Comparison of ENCODE assay signal across 27 cellular contexts in genomic region chr10:1942478-1942877, GRCh38.
A peak's percentile ranks its signal among the peaks of the same experiment; 100 is the strongest.
DNase-seq lines count a peak whose midpoint lies in the region; ATAC-seq and TF ChIP-seq lines count a peak whose summit lies in the region.
"Had no signal": no experiment of that assay in that cellular context is flagged by ENCODE, and none has a peak within 500 bp of the region (broad histone marks: within the 10 kb centered on the region; RNA-seq: fewer than 3 reads in every experiment).

No MANE protein-coding gene starts in this region.

- intact Hi-C loops in MCF 10A (cut with micrococcal nuclease): no loop called here

- H3K4me1 Mint-ChIP-seq in activated naive CD8-positive, alpha-beta T cell treated with anti-CD3 and anti-CD28 coated beads for 36 hours: peaks cover 30% of the 10 kb centered on the region
- H3K4me1 Mint-ChIP-seq in activated naive CD8-positive, alpha-beta T cell treated with anti-CD3 and anti-CD28 coated beads, Interleukin-2, amount 50 U/mL, for 24 hours: peaks cover 63% of the 10 kb centered on the region
- H3K4me1 Mint-ChIP-seq in activated naive CD8-positive, alpha-beta T cell treated with anti-CD3 and anti-CD28 coated beads, Interleukin-2, amount 10 ng/mL, durations not matched to agents 7 days and 5 days: peaks cover 18% of the 10 kb centered on the region
- no peaks in the 10 kb centered on the region for H3K4me1 Mint-ChIP-seq in MCF 10A (ENCODE audit: insufficient read depth, unreplicated experiment)

- peak overlapping the region; percentile 29 for H3K27ac Mint-ChIP-seq in activated naive CD8-positive, alpha-beta T cell treated with anti-CD3 and anti-CD28 coated beads for 36 hours
- H3K27ac Mint-ChIP-seq in activated naive CD8-positive, alpha-beta T cell treated with anti-CD3 and anti-CD28 coated beads, Interleukin-2, amount 50 U/mL, for 24 hours: no peak overlapping the region
- peak overlapping the region; percentile 24 for H3K27ac Mint-ChIP-seq in activated naive CD8-positive, alpha-beta T cell treated with anti-CD3 and anti-CD28 coated beads, Interleukin-2, amount 10 ng/mL, durations not matched to agents 7 days and 5 days
- no peak overlapping the region for H3K27ac Mint-ChIP-seq in MCF 10A (ENCODE audit: low read depth, unreplicated experiment)
- H3K27ac Mint-ChIP-seq: brain, memory B cell, T-helper 17 cell had no signal

- ATAC-seq in activated naive CD8-positive, alpha-beta T cell treated with anti-CD3 and anti-CD28 coated beads, Interleukin-2, amount 50 U/mL, for 24 hours: no peak
- peak; percentile 75 for ATAC-seq in GM19452 (IDR thresholded peaks at IDR 0.05; ENCODE audit: unreplicated experiment)
- ATAC-seq in activated naive CD8-positive, alpha-beta T cell treated with anti-CD3 and anti-CD28 coated beads, Interleukin-2, amount 10 ng/mL, durations not matched to agents 7 days and 5 days (ENCODE audit: low read depth): no peak
- ATAC-seq: activated CD4-positive, CD25-positive, alpha-beta regulatory T cell treated with anti-CD3 and anti-CD28 coated beads, Interleukin-2, amount 50 U/mL, for 24 hours; esophagus mucosa; K562; left lobe of liver; right cardiac atrium; T-helper 17 cell had no signal

- peaks cover 5% of the 10 kb centered on the region for H3K36me3 Mint-ChIP-seq in activated naive CD8-positive, alpha-beta T cell treated with anti-CD3 and anti-CD28 coated beads for 36 hours
- H3K36me3 Mint-ChIP-seq in activated naive CD8-positive, alpha-beta T cell treated with anti-CD3 and anti-CD28 coated beads, Interleukin-2, amount 50 U/mL, for 24 hours (ENCODE audit: low read depth): peaks cover 10% of the 10 kb centered on the region
- no peaks in the 10 kb centered on the region for H3K36me3 Mint-ChIP-seq in activated naive CD8-positive, alpha-beta T cell treated with anti-CD3 and anti-CD28 coated beads, Interleukin-2, amount 10 ng/mL, durations not matched to agents 7 days and 5 days
- peaks cover 12% of the 10 kb centered on the region for H3K36me3 Mint-ChIP-seq in MCF 10A (ENCODE audit: insufficient read depth, unreplicated experiment)
- H3K36me3 Mint-ChIP-seq: brain, memory B cell had no signal

- CTCF ChIA-PET in MCF 10A (lab: Yijun Ruan, JAX): no interaction called here

- DNase-seq in activated naive CD8-positive, alpha-beta T cell treated with anti-CD3 and anti-CD28 coated beads for 36 hours: no peak
- DNase-seq in activated naive CD8-positive, alpha-beta T cell treated with anti-CD3 and anti-CD28 coated beads, Interleukin-2, amount 50 U/mL, for 24 hours: no peak
- DNase-seq in activated naive CD8-positive, alpha-beta T cell treated with anti-CD3 and anti-CD28 coated beads, Interleukin-2, amount 10 ng/mL, durations not matched to agents 7 days and 5 days: no peak
- DNase-seq in MCF 10A (ENCODE audit: unreplicated experiment) (no peak), GDM1 (lab: John Stamatoyannopoulos, UW) (no peak), EL (no peak)
- DNase-seq: activated effector memory CD4-positive, alpha-beta T cell treated with Interleukin-2 at 50 U/mL for 16 hours; AML-193; amniotic stem cell; cerebellar nuclear complex; dermis blood vessel endothelial cell; glutamatergic neuron; GM23248; NCI-H1930; NCI-H510A treated with DMSO at 0.1 percent for 48 hours; posterior cingulate gyrus; right cardiac atrium; Right ventricle myocardium superior; stimulated activated naive CD4-positive, alpha-beta T cell treated with Interleukin-2 at 50 U/mL for 16 hours; T-helper 17 cell had no signal

- no peak overlapping the region for H3K4me3 Mint-ChIP-seq in activated naive CD8-positive, alpha-beta T cell treated with anti-CD3 and anti-CD28 coated beads for 36 hours
- no peak overlapping the region for H3K4me3 Mint-ChIP-seq in activated naive CD8-positive, alpha-beta T cell treated with anti-CD3 and anti-CD28 coated beads, Interleukin-2, amount 50 U/mL, for 24 hours
- no peak overlapping the region for H3K4me3 Mint-ChIP-seq in activated naive CD8-positive, alpha-beta T cell treated with anti-CD3 and anti-CD28 coated beads, Interleukin-2, amount 10 ng/mL, durations not matched to agents 7 days and 5 days
- no peak overlapping the region for H3K4me3 Mint-ChIP-seq in MCF 10A (ENCODE audit: unreplicated experiment)
- H3K4me3 Mint-ChIP-seq: brain, memory B cell, T-helper 17 cell had no signal

- no peak for TF ChIP-seq CTCF in MCF 10A (IDR thresholded peaks at IDR 0.05; ENCODE audit: unreplicated experiment)

- POLR2A ChIA-PET in activated naive CD8-positive, alpha-beta T cell treated with anti-CD3 and anti-CD28 coated beads, Interleukin-2, amount 10 ng/mL, durations not matched to agents 7 days and 5 days (lab: Charles Lee): no interaction called here
- POLR2A ChIA-PET in MCF 10A (lab: Yijun Ruan, JAX): no interaction called here

- no TSS peak for BruUV-seq in MCF 10A (replicated peaks; lab: Mats Ljungman, UMichigan)

- peaks cover 7% of the 10 kb centered on the region for H3K9me3 Mint-ChIP-seq in activated naive CD8-positive, alpha-beta T cell treated with anti-CD3 and anti-CD28 coated beads for 36 hours
- H3K9me3 Mint-ChIP-seq in activated naive CD8-positive, alpha-beta T cell treated with anti-CD3 and anti-CD28 coated beads, Interleukin-2, amount 50 U/mL, for 24 hours: peaks cover 17% of the 10 kb centered on the region
- no peaks in the 10 kb centered on the region for H3K9me3 Mint-ChIP-seq in activated naive CD8-positive, alpha-beta T cell treated with anti-CD3 and anti-CD28 coated beads, Interleukin-2, amount 10 ng/mL, durations not matched to agents 7 days and 5 days
- no peaks in the 10 kb centered on the region for H3K9me3 Mint-ChIP-seq in MCF 10A (ENCODE audit: unreplicated experiment)
- H3K9me3 Mint-ChIP-seq: memory B cell had no signal

- H3K27me3 Mint-ChIP-seq in activated naive CD8-positive, alpha-beta T cell treated with anti-CD3 and anti-CD28 coated beads for 36 hours: no peaks in the 10 kb centered on the region
- H3K27me3 Mint-ChIP-seq in activated naive CD8-positive, alpha-beta T cell treated with anti-CD3 and anti-CD28 coated beads, Interleukin-2, amount 50 U/mL, for 24 hours: no peaks in the 10 kb centered on the region
- H3K27me3 Mint-ChIP-seq in activated naive CD8-positive, alpha-beta T cell treated with anti-CD3 and anti-CD28 coated beads, Interleukin-2, amount 10 ng/mL, durations not matched to agents 7 days and 5 days: no peaks in the 10 kb centered on the region
- no peaks in the 10 kb centered on the region for H3K27me3 Mint-ChIP-seq in MCF 10A (ENCODE audit: insufficient read depth, unreplicated experiment)
- H3K27me3 Mint-ChIP-seq: T-helper 17 cell had no signal

Comparison
In these comparisons a context has a peak if more than half of its experiments do, and no peak if none do; other contexts are left out.
1. H3K27ac Mint-ChIP-seq: peak in activated naive CD8-positive, alpha-beta T cell treated with anti-CD3 and anti-CD28 coated beads for 36 hours (single experiment) and activated naive CD8-positive, alpha-beta T cell treated with anti-CD3 and anti-CD28 coated beads, Interleukin-2, amount 10 ng/mL, durations not matched to agents 7 days and 5 days (single experiment); none in activated naive CD8-positive, alpha-beta T cell treated with anti-CD3 and anti-CD28 coated beads, Interleukin-2, amount 50 U/mL, for 24 hours (single experiment) and MCF 10A (single experiment).